In the genomic region with DNA sequence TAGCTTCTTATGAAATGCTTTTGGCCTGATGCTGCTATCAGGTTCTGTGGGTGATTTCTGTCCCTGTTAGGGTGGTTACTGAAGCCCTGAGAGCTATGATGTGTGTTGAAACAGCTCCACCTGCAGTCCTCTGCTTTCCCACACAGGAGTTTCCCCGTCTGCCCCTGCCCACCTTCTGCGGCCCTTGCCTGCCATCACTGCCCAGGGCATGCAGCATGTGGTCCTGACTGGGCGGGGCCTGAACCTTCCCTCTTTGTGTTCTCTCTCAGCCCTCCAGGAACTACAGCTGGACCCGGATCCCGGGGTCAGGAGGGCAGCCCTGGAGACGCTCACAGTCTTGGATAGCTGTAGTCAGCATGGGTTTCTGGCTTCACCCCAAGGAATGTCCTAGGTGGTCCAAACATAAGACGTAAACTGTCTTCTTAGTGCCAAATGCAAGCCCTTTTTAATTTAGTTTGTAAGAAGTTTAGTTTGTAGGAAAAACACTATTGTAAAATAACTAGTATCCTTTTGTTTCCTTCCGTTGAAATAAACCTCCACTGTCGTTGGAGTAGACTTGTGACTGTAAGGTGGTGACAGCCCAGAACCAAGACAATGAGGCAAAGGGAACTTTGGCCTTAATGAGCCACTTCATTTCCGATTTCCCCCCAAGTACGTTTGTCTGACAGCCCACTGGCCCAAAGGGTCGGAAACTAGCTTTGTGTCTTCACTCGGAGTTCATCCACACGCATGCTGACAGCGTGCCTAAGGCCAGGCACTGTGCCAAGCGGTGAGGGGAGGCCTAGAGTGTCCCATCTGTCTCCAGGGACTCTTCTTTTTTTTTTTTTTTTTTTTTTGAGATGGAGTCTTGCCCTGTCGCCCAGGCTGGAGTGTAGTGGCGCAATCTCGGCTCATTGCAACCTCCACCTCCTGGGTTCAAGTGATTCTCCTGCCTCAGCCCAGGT, we compare ENCODE assay signal across 9 cellular contexts. TPM values are rescaled to one million over a fixed set of nuclear protein-coding genes. Genes with fewer than 3 reads are reported as not detected.
DNase-seq lines count a peak whose midpoint lies in the region; ATAC-seq, FAIRE-seq and TF ChIP-seq lines count a peak whose summit lies in the region.
"Had no signal": no experiment of that assay in that cellular context is flagged by ENCODE, and none has a peak within 500 bp of the region (broad histone marks: within the 10 kb centered on the region; RNA-seq: fewer than 3 reads in every experiment).

No MANE protein-coding gene starts in this region.

- H4K8ac ChIP-seq in H1 (ENCODE audit: extremely low read depth, insufficient read depth, low read length): no peak overlapping the region

- H3K27me3 Mint-ChIP-seq in activated CD4-positive, alpha-beta memory T cell treated with anti-CD3 and anti-CD28 coated beads for 36 hours: no peaks in the 10 kb centered on the region
- H3K27me3 Mint-ChIP-seq in activated CD4-positive, alpha-beta memory T cell treated with anti-CD3 and anti-CD28 coated beads, Interleukin-2, amount 10 ng/mL, durations not matched to agents 7 days and 5 days: no peaks in the 10 kb centered on the region

- H3K18ac ChIP-seq in H1 (ENCODE audit: extremely low read depth, low read length): no peak overlapping the region

- H3K56ac ChIP-seq in H1 (replicated peaks; ENCODE audit: insufficient read length, low read depth, low read length): no peak overlapping the region

- POLR2A ChIA-PET in activated CD4-positive, alpha-beta memory T cell treated with anti-CD3 and anti-CD28 coated beads for 36 hours (lab: Charles Lee): no interaction called here
- POLR2A ChIA-PET in activated CD4-positive, alpha-beta memory T cell treated with anti-CD3 and anti-CD28 coated beads, Interleukin-2, amount 10 ng/mL, durations not matched to agents 7 days and 5 days (lab: Charles Lee): interaction anchor here (1.6 kb wide), 1 partner anchor 16 kb away, joined by 5 read pairs; no protein-coding TSS in a partner anchor
- POLR2A ChIA-PET in H1 (lab: Charles Lee; ENCODE audit: partially characterized antibody): interaction anchor here (1.0 to 1.8 kb wide), 6 partner anchors 11 to 432 kb away, joined by 3 to 8 read pairs (median 3); no protein-coding TSS in a partner anchor

- TF ChIP-seq CTCF in H1 (IDR thresholded peaks at IDR 0.05; ENCODE audit: control extremely low read depth in 1 of 3, insufficient read depth in 1 of 3, low read depth in 1 of 3, low read length in 3 of 3): peak; percentile 70 to 89 (median 79)

- no peak overlapping the region for H3K14ac ChIP-seq in H1 (ENCODE audit: insufficient read length)

- H3K27ac Mint-ChIP-seq in activated CD4-positive, alpha-beta memory T cell treated with anti-CD3 and anti-CD28 coated beads for 36 hours: no peak overlapping the region
- H3K27ac Mint-ChIP-seq in activated CD4-positive, alpha-beta memory T cell treated with anti-CD3 and anti-CD28 coated beads, Interleukin-2, amount 10 ng/mL, durations not matched to agents 7 days and 5 days: no peak overlapping the region

- no peaks in the 10 kb centered on the region for H3K4me1 ChIP-seq in H1 (replicated peaks in 1 of 4; ENCODE audit: control insufficient read depth in 3 of 4, insufficient read depth in 4 of 4, low read length in 3 of 4)

- H2BK12ac ChIP-seq in H1 (ENCODE audit: low read depth, low read length): no peak overlapping the region

- no peak overlapping the region for H3K4me3 ChIP-seq in H1 (ENCODE audit: extremely low read depth in 1 of 4, insufficient read depth in 2 of 4, low read depth in 3 of 4, low read length in 4 of 4)

- peaks cover 0 to 16% of the 10 kb centered on the region in 2 experiments; a peak in 2 of 4 replicates for H3K79me2 ChIP-seq in H1 (ENCODE audit: control insufficient read depth in 1 of 2, insufficient read depth in 2 of 2, low read length in 2 of 2)

- DNase-seq in activated CD4-positive, alpha-beta memory T cell treated with anti-CD3 and anti-CD28 coated beads for 36 hours: peak; percentile 8
- DNase-seq in activated CD4-positive, alpha-beta memory T cell treated with anti-CD3 and anti-CD28 coated beads, Interleukin-2, amount 10 ng/mL, durations not matched to agents 7 days and 5 days: no peak
- DNase-seq in NCI-H524 (lab: John Stamatoyannopoulos, UW) (peak; percentile 37 to 75), H1 (ENCODE audit: low read depth in 1 of 2, low spot score in 2 of 2) (peak; percentile 38 to 84), renal cortical epithelial cell (ENCODE audit: low read depth) (peak; percentile 65), urothelium cell line (ENCODE audit: low spot score) (no peak), NCI-H128 (lab: John Stamatoyannopoulos, UW; ENCODE audit: unreplicated experiment) (no peak)

- H3K36me3 Mint-ChIP-seq in activated CD4-positive, alpha-beta memory T cell treated with anti-CD3 and anti-CD28 coated beads for 36 hours: peaks cover 40% of the 10 kb centered on the region
- H3K36me3 Mint-ChIP-seq in activated CD4-positive, alpha-beta memory T cell treated with anti-CD3 and anti-CD28 coated beads, Interleukin-2, amount 10 ng/mL, durations not matched to agents 7 days and 5 days (ENCODE audit: low read depth): peaks cover 58% of the 10 kb centered on the region

- no peak overlapping the region for H4K5ac ChIP-seq in H1 (ENCODE audit: insufficient read length, low read depth, low read length)

- peaks cover under 1% of the 10 kb centered on the region for H3K4me1 Mint-ChIP-seq in activated CD4-positive, alpha-beta memory T cell treated with anti-CD3 and anti-CD28 coated beads for 36 hours (ENCODE audit: low read depth)
- H3K4me1 Mint-ChIP-seq in activated CD4-positive, alpha-beta memory T cell treated with anti-CD3 and anti-CD28 coated beads, Interleukin-2, amount 10 ng/mL, durations not matched to agents 7 days and 5 days: peaks cover 11% of the 10 kb centered on the region

- H4K91ac ChIP-seq in H1 (replicated peaks; ENCODE audit: insufficient read length, low read length): no peak overlapping the region

- H3K36me3 ChIP-seq in H1 (ENCODE audit: control insufficient read depth in 2 of 4, insufficient read depth in 4 of 4, low read length in 3 of 4): peaks cover 8 to 36% (median 20%) of the 10 kb centered on the region in 4 experiments; a peak in 7 of 8 replicates

- H2AFZ ChIP-seq in H1 (ENCODE audit: low read length): no peak overlapping the region

- no peak overlapping the region for H2BK120ac ChIP-seq in H1 (replicated peaks; ENCODE audit: low read depth, low read length)

- no peaks in the 10 kb centered on the region for H3K9me3 Mint-ChIP-seq in activated CD4-positive, alpha-beta memory T cell treated with anti-CD3 and anti-CD28 coated beads for 36 hours
- H3K9me3 Mint-ChIP-seq in activated CD4-positive, alpha-beta memory T cell treated with anti-CD3 and anti-CD28 coated beads, Interleukin-2, amount 10 ng/mL, durations not matched to agents 7 days and 5 days: no peaks in the 10 kb centered on the region

- H2AK5ac ChIP-seq in H1 (ENCODE audit: low read depth, low read length): no peak overlapping the region

- H3K9me3 ChIP-seq in H1 (ENCODE audit: insufficient read depth in 2 of 2, low read depth in 1 of 2, low read length in 1 of 2): no peaks in the 10 kb centered on the region

- H3K4me3 Mint-ChIP-seq in activated CD4-positive, alpha-beta memory T cell treated with anti-CD3 and anti-CD28 coated beads for 36 hours: no peak overlapping the region
- no peak overlapping the region for H3K4me3 Mint-ChIP-seq in activated CD4-positive, alpha-beta memory T cell treated with anti-CD3 and anti-CD28 coated beads, Interleukin-2, amount 10 ng/mL, durations not matched to agents 7 days and 5 days

- CTCF ChIA-PET in activated CD4-positive, alpha-beta memory T cell treated with anti-CD3 and anti-CD28 coated beads for 36 hours (lab: Charles Lee): no interaction called here
- CTCF ChIA-PET in activated CD4-positive, alpha-beta memory T cell treated with anti-CD3 and anti-CD28 coated beads, Interleukin-2, amount 10 ng/mL, durations not matched to agents 7 days and 5 days (lab: Charles Lee): interaction anchor here (0.6 kb wide), 1 partner anchor 8 kb away, joined by 3 read pairs; no protein-coding TSS in a partner anchor
- CTCF ChIA-PET in H1 (lab: Charles Lee; ENCODE audit: partially characterized antibody): interaction anchor here (0.6 to 5.3 kb wide), 25 partner anchors 9 to 491 kb away, joined by 3 to 35 read pairs (median 4); no protein-coding TSS in a partner anchor

- H2BK5ac ChIP-seq in H1 (ENCODE audit: low read depth, low read length): no peak overlapping the region

- H3K9ac ChIP-seq in H1 (replicated peaks in 1 of 4; ENCODE audit: extremely low read depth in 1 of 4, low read depth in 3 of 4, low read length in 3 of 4): no peak overlapping the region

- no peaks in the 10 kb centered on the region for H3K23me2 ChIP-seq in H1 (ENCODE audit: low read depth, low read length)

- peak; percentile 78 for FAIRE-seq in H1 (lab: Jason Lieb, UNC)
- no peak for FAIRE-seq in urothelium cell line (lab: Jason Lieb, UNC)
- FAIRE-seq: G401.6 had no signal

- no peak for TF ChIP-seq POLR2A in H1 (IDR thresholded peaks at IDR 0.05; ENCODE audit: control extremely low read depth in 1 of 2, low read depth in 2 of 2, low read length in 2 of 2)

- H3K79me1 ChIP-seq in H1 (ENCODE audit: low read depth, low read length): 0 out of 2 replicates have a peak, but pooled peaks cover 2% of the 10 kb centered on the region

- ATAC-seq in HG02981 (IDR thresholded peaks at IDR 0.05; ENCODE audit: unreplicated experiment): no peak

- no peak overlapping the region for H2BK20ac ChIP-seq in H1 (ENCODE audit: low read length)

- H3K27me3 ChIP-seq in H1 (replicated peaks in 1 of 4; ENCODE audit: control insufficient read depth in 3 of 4, extremely low read depth in 1 of 4, insufficient read depth in 3 of 4, low read length in 3 of 4): no peaks in the 10 kb centered on the region

- peaks cover 2 to 8% of the 10 kb centered on the region in 2 experiments for H4K20me1 ChIP-seq in H1 (replicated peaks in 1 of 2; ENCODE audit: control insufficient read depth in 1 of 2, insufficient read depth in 2 of 2, low read length in 2 of 2)

- H3K27ac ChIP-seq in H1 (ENCODE audit: low read depth, low read length): 0 out of 2 replicates have a peak overlapping the region, but pooled peaks have one; percentile 29

- TF ChIP-seq RAD21 in H1 (IDR thresholded peaks at IDR 0.05 in 1 of 2, conservative IDR thresholded peaks at IDR 0.05 in 1 of 2; ENCODE audit: low read depth in 2 of 2, low read length in 2 of 2): peak; percentile 87 to 88

- no peak overlapping the region for H3K4me2 ChIP-seq in H1 (ENCODE audit: insufficient read depth in 1 of 2, low read depth in 2 of 2, low read length in 2 of 2)

- H2BK15ac ChIP-seq in H1 (ENCODE audit: low read length): no peak overlapping the region

- no peak overlapping the region for H3K23ac ChIP-seq in H1 (ENCODE audit: insufficient read length)

- no peak overlapping the region for H3K4ac ChIP-seq in H1 (replicated peaks; ENCODE audit: insufficient read length, low read depth, low read length)

- 68% methylated on average over 16 of the region's 19 CpGs; no CpG with 5 or more reads in 1 of the 2 experiments for WGBS in H1 (ENCODE audit: extremely low coverage in 1 of 2, insufficient coverage in 1 of 2, insufficient read length in 1 of 2, insufficient replicate concordance in 2 of 2, low coverage in 1 of 2, low lambda C conversion rate in 2 of 2, missing lambda C conversion rate in 1 of 2), 2 experiments

- intact Hi-C loops in activated CD4-positive, alpha-beta memory T cell treated with anti-CD3 and anti-CD28 coated beads for 36 hours (cut with micrococcal nuclease): no loop called here

- TF ChIP-seq EP300 in H1 (IDR thresholded peaks at IDR 0.05; ENCODE audit: borderline replicate concordance in 1 of 2, low read depth in 2 of 2, low read length in 2 of 2): no peak

RNA-seq across cellular contexts. Expression of a gene that starts 21.2 kb away (rescaled TPM):
- 100 to 1,000 TPM in 1 of 2 experiments, 10 to 100 TPM in 1; 98.4 to 102 TPM for total RNA-seq in activated CD4-positive, alpha-beta memory T cell treated with anti-CD3 and anti-CD28 coated beads for 36 hours
- total RNA-seq in activated CD4-positive, alpha-beta memory T cell treated with anti-CD3 and anti-CD28 coated beads, Interleukin-2, amount 10 ng/mL, durations not matched to agents 7 days and 5 days: 100 to 1,000 TPM; 126 to 129 TPM
- 56.6 and 60.5 TPM in 2 replicates for total RNA-seq in H1 (2021; fragmentation: NEBNext Ultra II Directional; extraction: Animal tissue kit (Norgen Biotek cat#: 25700))
- polyA plus RNA-seq in H1 (2011; rRNA removed): 39.3 and 49.3 TPM in 2 replicates
- 50.9 TPM for polyA plus RNA-seq in H1 (2011; cell fraction: cytosol; rRNA removed)
- 97.3 TPM for polyA plus RNA-seq in H1 (2011; cell fraction: nucleus; rRNA removed)
- polyA plus RNA-seq in H1 (2012, experiment 1 of 2): 37.8 to 45.6 TPM (median 39.2 TPM) in 4 replicates
- 9.4 TPM for polyA plus RNA-seq in H1 (2012, experiment 2 of 2)
- 42.7 TPM for polyA plus RNA-seq in H1 (2013, experiment 1 of 2)
- 40.0 TPM for polyA plus RNA-seq in H1 (2013, experiment 2 of 2)
- polyA minus RNA-seq in H1 (2011; rRNA and poly(A)+ RNA removed): 157 and 160 TPM in 2 replicates
- polyA minus RNA-seq in H1 (2011; cell fraction: cytosol; rRNA and poly(A)+ RNA removed): 51.7 TPM
- polyA minus RNA-seq in H1 (2011; cell fraction: nucleus; rRNA and poly(A)+ RNA removed): 52.7 TPM
- total RNA-seq in renal cortical epithelial cell: 1.1 and 13.0 TPM in 2 replicates

RNA-seq across cellular contexts. Expression of a gene that starts 55.0 kb away (rescaled TPM):
- total RNA-seq in activated CD4-positive, alpha-beta memory T cell treated with anti-CD3 and anti-CD28 coated beads for 36 hours: not detected
- total RNA-seq in activated CD4-positive, alpha-beta memory T cell treated with anti-CD3 and anti-CD28 coated beads, Interleukin-2, amount 10 ng/mL, durations not matched to agents 7 days and 5 days: not detected
- not detected in 2 replicates for total RNA-seq in H1 (2021; fragmentation: NEBNext Ultra II Directional; extraction: Animal tissue kit (Norgen Biotek cat#: 25700))
- polyA plus RNA-seq in H1 (2011; rRNA removed): not detected in 2 replicates
- polyA plus RNA-seq in H1 (2011; cell fraction: cytosol; rRNA removed): not detected
- not detected for polyA plus RNA-seq in H1 (2011; cell fraction: nucleus; rRNA removed)
- not detected in 4 replicates for polyA plus RNA-seq in H1 (2012, experiment 1 of 2)
- not detected for polyA plus RNA-seq in H1 (2012, experiment 2 of 2)
- polyA plus RNA-seq in H1 (2013, experiment 1 of 2): not detected
- polyA plus RNA-seq in H1 (2013, experiment 2 of 2): not detected
- polyA minus RNA-seq in H1 (2011; rRNA and poly(A)+ RNA removed): not detected in 2 replicates
- not detected for polyA minus RNA-seq in H1 (2011; cell fraction: cytosol; rRNA and poly(A)+ RNA removed)
- not detected for polyA minus RNA-seq in H1 (2011; cell fraction: nucleus; rRNA and poly(A)+ RNA removed)
- 0.15 TPM in 1 of 2 replicates, not detected in the other for total RNA-seq in renal cortical epithelial cell

Comparison
In these comparisons a context has a peak if more than half of its experiments do, and no peak if none do; other contexts are left out.
1. DNase-seq: peak in activated CD4-positive, alpha-beta memory T cell treated with anti-CD3 and anti-CD28 coated beads for 36 hours (single experiment), NCI-H524 (2 of 2), H1 (2 of 2) and renal cortical epithelial cell (single experiment); none in activated CD4-positive, alpha-beta memory T cell treated with anti-CD3 and anti-CD28 coated beads, Interleukin-2, amount 10 ng/mL, durations not matched to agents 7 days and 5 days (single experiment), urothelium cell line (single experiment) and NCI-H128 (single experiment).